13 cellular contexts compared by ENCODE assay signal in genomic region chr5:67011422-67011821, GRCh38.
DNase-seq lines count a peak whose midpoint lies in the region; ATAC-seq, FAIRE-seq and TF ChIP-seq lines count a peak whose summit lies in the region.
"Had no signal": no experiment of that assay in that cellular context is flagged by ENCODE, and none has a peak within 500 bp of the region (broad histone marks: within the 10 kb centered on the region; RNA-seq: fewer than 3 reads in every experiment).

No MANE protein-coding gene starts in this region.

- no peak for DNase-seq in activated naive CD4-positive, alpha-beta T cell treated with anti-CD3 and anti-CD28 coated beads for 36 hours
- no peak for DNase-seq in activated naive CD4-positive, alpha-beta T cell treated with anti-CD3 and anti-CD28 coated beads, Interleukin-2, amount 50 U/mL, for 16 hours
- DNase-seq in K562 (ENCODE audit: extremely low read depth in 1 of 4, low spot score in 3 of 4), result no peak
- DNase-seq in GM13976 (ENCODE audit: low spot score), result no peak
- no peak for DNase-seq in AG20443 (ENCODE audit: low spot score)
- DNase-seq: effector memory CD4-positive, alpha-beta T cell; immature natural killer cell; NCI-H82; T1000 had no signal

- POLR2A ChIA-PET in K562 (lab: Yijun Ruan, JAX), result interaction anchor here (0.6 to 0.9 kb wide), 2 partner anchors 20 to 742 kb away, joined by 3 read pairs; no protein-coding TSS in a partner anchor

- TF ChIP-seq CTCF in K562 (IDR thresholded peaks at IDR 0.05 in 2 of 3, conservative IDR thresholded peaks at IDR 0.05 in 1 of 3; ENCODE audit: insufficient read depth in 2 of 3, low read depth in 1 of 3, low read length in 3 of 3) (no peak), GM13976 (IDR thresholded peaks at IDR 0.05; ENCODE audit: borderline replicate concordance, control extremely low read depth, extremely low read depth, insufficient read depth, missing control alignments) (no peak)

- intact Hi-C loops in activated naive CD4-positive, alpha-beta T cell treated with anti-CD3 and anti-CD28 coated beads for 36 hours (cut with micrococcal nuclease), result no loop called here
- intact Hi-C loops in K562 (cut with micrococcal nuclease), result no loop called here

- no peaks in the 10 kb centered on the region for H3K9me3 Mint-ChIP-seq in activated naive CD4-positive, alpha-beta T cell treated with anti-CD3 and anti-CD28 coated beads for 36 hours

- H3K36me3 ChIP-seq in K562 (ENCODE audit: control insufficient read depth, insufficient read depth, low read length), result no peaks in the 10 kb centered on the region; the same call in 2 of the 3 replicates
- no peaks in the 10 kb centered on the region for H3K36me3 ChIP-seq in mesodermal cell (ENCODE audit: control insufficient read depth, insufficient read depth, low read length)
- H3K36me3 ChIP-seq in thymus (ENCODE audit: control insufficient read depth, insufficient read depth), result no peaks in the 10 kb centered on the region

- no peak overlapping the region for H2AFZ ChIP-seq in K562 (ENCODE audit: low read depth, low read length)
- H2AFZ ChIP-seq: parathyroid adenoma had no signal

- no peak for FAIRE-seq in K562 (lab: Jason Lieb, UNC)

- H3K9me3 ChIP-seq in K562 (replicated peaks; ENCODE audit: control insufficient read depth, insufficient read depth, low read depth, low read length), result no peaks in the 10 kb centered on the region
- no peaks in the 10 kb centered on the region for H3K9me3 ChIP-seq in mesodermal cell (ENCODE audit: control insufficient read depth, low read length)
- no peaks in the 10 kb centered on the region for H3K9me3 ChIP-seq in thymus (ENCODE audit: control insufficient read depth)

- H3K4me2 ChIP-seq in K562 (ENCODE audit: insufficient read depth, low read length), result peak overlapping the region; percentile 17; the same call in 1 of the 2 replicates

- no peak overlapping the region for H3K9ac ChIP-seq in K562 (ENCODE audit: insufficient read depth in 1 of 2, low read depth in 2 of 2, low read length in 2 of 2)
- H3K9ac ChIP-seq: parathyroid adenoma had no signal

- H3K27ac Mint-ChIP-seq in activated naive CD4-positive, alpha-beta T cell treated with anti-CD3 and anti-CD28 coated beads for 36 hours, result peak overlapping the region; percentile 67
- H3K27ac Mint-ChIP-seq: immature natural killer cell had no signal

- peaks cover 2% of the 10 kb centered on the region for H3K36me3 Mint-ChIP-seq in activated naive CD4-positive, alpha-beta T cell treated with anti-CD3 and anti-CD28 coated beads for 36 hours (ENCODE audit: low read depth)
- H3K36me3 Mint-ChIP-seq: immature natural killer cell had no signal

- TF ChIP-seq RAD21 in K562 (CRISPR knock-in tag; conservative IDR thresholded peaks at IDR 0.05 in 1 of 2, IDR thresholded peaks at IDR 0.05 in 1 of 2), result no peak

- CTCF ChIA-PET in activated naive CD4-positive, alpha-beta T cell treated with anti-CD3 and anti-CD28 coated beads for 36 hours (lab: Charles Lee), result interaction anchor here (0.6 kb wide), 2 partner anchors 140 to 197 kb away, joined by 3 to 4 read pairs; no protein-coding TSS in a partner anchor
- CTCF ChIA-PET in K562 (lab: Yijun Ruan, JAX; ENCODE audit: low intra/inter-chr PET ratio), result no interaction called here

- H3K9me1 ChIP-seq in K562 (ENCODE audit: control insufficient read depth, insufficient read depth, low read length), result peaks cover 4% of the 10 kb centered on the region

- ATAC-seq in K562, result no peak; the same call in 2 of the 3 replicates
- ATAC-seq in GM19467 (IDR thresholded peaks at IDR 0.05; ENCODE audit: unreplicated experiment), result no peak

- H3K27ac ChIP-seq in K562 (ENCODE audit: extremely low read depth, low read depth, low read length), result no peak overlapping the region
- peak overlapping the region; percentile 75 for H3K27ac ChIP-seq in mesodermal cell (ENCODE audit: low read depth, low read length, severe bottlenecking)
- peak overlapping the region; percentile 0 for H3K27ac ChIP-seq in thymus (ENCODE audit: low read depth)
- H3K27ac ChIP-seq: parathyroid adenoma had no signal

- H3K4me1 Mint-ChIP-seq in activated naive CD4-positive, alpha-beta T cell treated with anti-CD3 and anti-CD28 coated beads for 36 hours (ENCODE audit: low read depth), result peaks cover 96% of the 10 kb centered on the region

- H3K4me3 ChIP-seq in K562, result no peak overlapping the region
- no peak overlapping the region for H3K4me3 ChIP-seq in mesodermal cell (ENCODE audit: extremely low read depth, insufficient read depth, low read length, poor library complexity, severe bottlenecking)
- no peak overlapping the region for H3K4me3 ChIP-seq in thymus (ENCODE audit: low read length)

- H3K79me2 ChIP-seq in K562 (ENCODE audit: control insufficient read depth, insufficient read depth, low read length), result peaks cover 87% of the 10 kb centered on the region

- H3K27me3 Mint-ChIP-seq in activated naive CD4-positive, alpha-beta T cell treated with anti-CD3 and anti-CD28 coated beads for 36 hours (ENCODE audit: low read depth), result no peaks in the 10 kb centered on the region

- in situ Hi-C loops in K562 (cut with MboI) (no loop called here), GM13976 (cut with MboI; ENCODE audit: low sequenced_read_pairs, unreplicated experiment) (no loop called here)

- no peak for TF ChIP-seq POLR2A in K562 (conservative IDR thresholded peaks at IDR 0.05)

- 65% methylated on average over 5 of the region's 5 CpGs for WGBS in K562 (ENCODE audit: insufficient coverage, low coverage, missing lambda C conversion rate)
- 70 to 78% methylated on average over 5 of the region's 5 CpGs for WGBS in mesodermal cell (ENCODE audit: insufficient coverage in 2 of 2), 2 experiments
- 80% methylated on average over 5 of the region's 5 CpGs for WGBS in thymus

- TF ChIP-seq EP300 in K562 (IDR thresholded peaks at IDR 0.05; ENCODE audit: low read length), result no peak

- no TSS peak for BruUV-seq in K562 (replicated peaks; lab: Mats Ljungman, UMichigan)

- no peaks in the 10 kb centered on the region for H4K20me1 ChIP-seq in K562 (replicated peaks; ENCODE audit: control insufficient read depth, insufficient read depth, low read length)

- peak overlapping the region; percentile 0 for H3K4me3 Mint-ChIP-seq in activated naive CD4-positive, alpha-beta T cell treated with anti-CD3 and anti-CD28 coated beads for 36 hours
- H3K4me3 Mint-ChIP-seq: immature natural killer cell had no signal

- H3K4me1 ChIP-seq in K562 (replicated peaks in 1 of 2; ENCODE audit: control insufficient read depth in 2 of 2, insufficient read depth in 2 of 2, low read length in 2 of 2) (peaks cover 0 to 62% of the 10 kb centered on the region in 2 experiments; a peak in 4 of 5 replicates), mesodermal cell (ENCODE audit: control insufficient read depth, insufficient read depth, low read length, poor library complexity, severe bottlenecking) (peaks cover 47% of the 10 kb centered on the region), thymus (ENCODE audit: control insufficient read depth, insufficient read depth, low read length) (peaks cover 29% of the 10 kb centered on the region)

- H3K27me3 ChIP-seq in K562 (ENCODE audit: control insufficient read depth in 2 of 2, insufficient read depth in 2 of 2, low read length in 2 of 2) (no peaks in the 10 kb centered on the region), thymus (ENCODE audit: control insufficient read depth, insufficient read depth) (no peaks in the 10 kb centered on the region)

TF ChIP-seq in K562, 482 proteins besides CTCF, POLR2A, EP300 and RAD21:
- TF ChIP-seq TEAD1 (CRISPR knock-in tag; IDR thresholded peaks at IDR 0.05), result no peak
- no peak for TF ChIP-seq SMAD3 (CRISPR knock-in tag; conservative IDR thresholded peaks at IDR 0.05)
- no peak for TF ChIP-seq SAFB (IDR thresholded peaks at IDR 0.05; ENCODE audit: borderline replicate concordance, low read depth, low read length)
- TF ChIP-seq ZZZ3 (IDR thresholded peaks at IDR 0.05), result no peak
- TF ChIP-seq JUNB (CRISPR knock-in tag; conservative IDR thresholded peaks at IDR 0.05), result no peak
- no peak for TF ChIP-seq ZNF830 (CRISPR knock-in tag; IDR thresholded peaks at IDR 0.05)
- TF ChIP-seq ZNF217 (CRISPR knock-in tag; IDR thresholded peaks at IDR 0.05), result no peak
- no peak for TF ChIP-seq TEAD2 (tag; IDR thresholded peaks at IDR 0.05)
- no peak for TF ChIP-seq CBFA2T3 (IDR thresholded peaks at IDR 0.05)
- TF ChIP-seq FOXP1 (CRISPR knock-in tag; IDR thresholded peaks at IDR 0.05), result no peak
- TF ChIP-seq SIN3A (IDR thresholded peaks at IDR 0.05; ENCODE audit: borderline replicate concordance in 2 of 2, control insufficient read depth in 1 of 2, low read depth in 2 of 2, low read length in 2 of 2), result no peak
